22 cellular contexts compared by ENCODE assay signal in genomic region chr5:155554500-155554899, GRCh38.
"Had no signal": no experiment of that assay in that cellular context is flagged by ENCODE, and none has a peak within 500 bp of the region (broad histone marks: within the 10 kb centered on the region; RNA-seq: fewer than 3 reads in every experiment).

No MANE protein-coding gene starts in this region.

- H3K9me3 ChIP-seq: gastrocnemius medialis, neutrophil, psoas muscle, right atrium auricular region, sigmoid colon, testis had no signal

- H3K36me3 ChIP-seq: gastrocnemius medialis, neutrophil, right atrium auricular region, sigmoid colon, tibial nerve had no signal

- H3K4me1 ChIP-seq: gastrocnemius medialis, psoas muscle, right atrium auricular region, sigmoid colon, testis, tibial nerve had no signal

- H3K27me3 ChIP-seq: gastrocnemius medialis, neutrophil, right atrium auricular region, sigmoid colon, testis, tibial nerve had no signal

- H3K4me3 ChIP-seq: coronary artery, gastrocnemius medialis, lung, psoas muscle, right atrium auricular region, sigmoid colon, skin epidermis, testis, tibial nerve had no signal

- H3K27ac ChIP-seq: coronary artery, gastrocnemius medialis, neutrophil, psoas muscle, right atrium auricular region, sigmoid colon, skin epidermis, testis, tibial nerve had no signal

- ATAC-seq: gastrocnemius medialis; left colon; left ventricle myocardium superior; naive thymus-derived CD8-positive, alpha-beta T cell; psoas muscle; stimulated activated naive B cell treated with anti-CD40 and anti-IgM and Interleukin-4, amounts not matched to agents 10 μg/mL and 1 μg/mL and 100 μg/mL, for 72 hours; stimulated activated naive CD8-positive, alpha-beta T cell treated with anti-CD3 and anti-CD28 coated beads, Interleukin-15, amount 100 ng/mL, for 72 hours had no signal

- FAIRE-seq: endothelial cell of umbilical vein, kidney had no signal

- DNase-seq: effector CD4-positive, alpha-beta T cell; endodermal cell; gastrocnemius medialis; immature natural killer cell; kidney; left colon; left ventricle myocardium superior; naive thymus-derived CD8-positive, alpha-beta T cell; psoas muscle; sigmoid colon; stimulated activated CD4-positive, alpha-beta T cell treated with anti-CD3 and anti-CD28 coated beads, Interleukin-2, amount 100 ng/mL, for 24 hours; stimulated activated CD4-positive, alpha-beta T cell treated with anti-CD3 and anti-CD28 coated beads, Interleukin-4, amount 100 ng/mL, for 4 hours; stimulated activated naive B cell treated with anti-CD40 and anti-IgM and Interleukin-4, amounts not matched to agents 10 μg/mL and 1 μg/mL and 100 μg/mL, for 72 hours; stimulated activated naive CD8-positive, alpha-beta T cell treated with anti-CD3 and anti-CD28 coated beads, Interleukin-15, amount 100 ng/mL, for 72 hours; testis had no signal
